Comparison of ENCODE assay signal across 23 cellular contexts in genomic region chr16:61730997-61731396, GRCh38.
"Had no signal": no experiment of that assay in that cellular context is flagged by ENCODE, and none has a peak within 500 bp of the region (broad histone marks: within the 10 kb centered on the region; RNA-seq: fewer than 3 reads in every experiment).

No MANE protein-coding gene starts in this region.

- H3K27ac ChIP-seq: foreskin keratinocyte, hepatocyte, neutrophil, psoas muscle, right lobe of liver, suprapubic skin, thyroid gland, upper lobe of left lung, uterus had no signal

- H3K27ac Mint-ChIP-seq: dendritic cell treated with granulocyte-macrophage colony-stimulating factor and Interleukin-4, amounts not matched to agents 40 ng/mL and 50 ng/mL, for 4 days; effector memory CD8-positive, alpha-beta T cell; naive B cell; nephron; stimulated activated effector memory CD8-positive, alpha-beta T cell treated with anti-CD3 and anti-CD28 coated beads, Interleukin-12 subunit alpha, Interleukin-12 subunit beta, amount 100 ng/mL, for 72 hours had no signal

- H3K9me3 ChIP-seq: neutrophil, psoas muscle, right lobe of liver, suprapubic skin, thyroid gland, upper lobe of left lung, uterus had no signal

- H2AFZ ChIP-seq: hepatocyte had no signal

- H3K4me2 ChIP-seq: hepatocyte had no signal

- H3K36me3 ChIP-seq: neutrophil, right lobe of liver, suprapubic skin, thyroid gland, upper lobe of left lung, uterus had no signal

- H3K79me2 ChIP-seq: hepatocyte had no signal

- ATAC-seq: effector memory CD8-positive, alpha-beta T cell; foreskin keratinocyte; left colon; left ventricle myocardium superior; psoas muscle; right lobe of liver; stimulated activated effector memory CD8-positive, alpha-beta T cell treated with anti-CD3 and anti-CD28 coated beads, Interleukin-12 subunit alpha, Interleukin-12 subunit beta, amount 100 ng/mL, for 72 hours; stimulated activated naive CD8-positive, alpha-beta T cell treated with anti-CD3 and anti-CD28 coated beads, Interleukin-15, Interleukin-2, amounts not matched to agents 100 U/mL and 50 U/mL, for 24 hours had no signal

- H3K4me3 Mint-ChIP-seq: dendritic cell treated with granulocyte-macrophage colony-stimulating factor and Interleukin-4, amounts not matched to agents 40 ng/mL and 50 ng/mL, for 4 days; effector memory CD8-positive, alpha-beta T cell; naive B cell; nephron; stimulated activated effector memory CD8-positive, alpha-beta T cell treated with anti-CD3 and anti-CD28 coated beads, Interleukin-12 subunit alpha, Interleukin-12 subunit beta, amount 100 ng/mL, for 72 hours had no signal

- DNase-seq: effector memory CD8-positive, alpha-beta T cell; foreskin keratinocyte; head of caudate nucleus; left colon; left ventricle myocardium superior; mesenchymal stem cell; naive B cell; psoas muscle; retina; right lobe of liver; stimulated activated CD4-positive, alpha-beta T cell treated with anti-CD3 and anti-CD28 coated beads, Interleukin-4, amount 100 ng/mL, for 1 hour; stimulated activated CD8-positive, alpha-beta memory T cell treated with anti-CD3 and anti-CD28 coated beads, Interleukin-4, amount 100 ng/mL, for 48 hours; stimulated activated naive CD8-positive, alpha-beta T cell treated with anti-CD3 and anti-CD28 coated beads, Interleukin-15, Interleukin-2, amounts not matched to agents 100 U/mL and 50 U/mL, for 24 hours; thyroid gland; upper lobe of left lung; uterus had no signal

- H3K27me3 ChIP-seq: foreskin keratinocyte, hepatocyte, neutrophil, right lobe of liver, suprapubic skin, thyroid gland, upper lobe of left lung, uterus had no signal

- H3K9me3 Mint-ChIP-seq: dendritic cell treated with granulocyte-macrophage colony-stimulating factor and Interleukin-4, amounts not matched to agents 40 ng/mL and 50 ng/mL, for 4 days had no signal

- H3K4me1 ChIP-seq: foreskin keratinocyte, psoas muscle, right lobe of liver, suprapubic skin, thyroid gland, upper lobe of left lung, uterus had no signal

- H3K36me3 Mint-ChIP-seq: naive B cell; stimulated activated effector memory CD8-positive, alpha-beta T cell treated with anti-CD3 and anti-CD28 coated beads, Interleukin-12 subunit alpha, Interleukin-12 subunit beta, amount 100 ng/mL, for 72 hours had no signal

- H3K4me1 Mint-ChIP-seq: naive B cell; nephron; stimulated activated effector memory CD8-positive, alpha-beta T cell treated with anti-CD3 and anti-CD28 coated beads, Interleukin-12 subunit alpha, Interleukin-12 subunit beta, amount 100 ng/mL, for 72 hours had no signal

- H3K4me3 ChIP-seq: hepatocyte, lung, psoas muscle, right lobe of liver, suprapubic skin, thyroid gland, upper lobe of left lung, uterus had no signal

- H3K27me3 Mint-ChIP-seq: dendritic cell treated with granulocyte-macrophage colony-stimulating factor and Interleukin-4, amounts not matched to agents 40 ng/mL and 50 ng/mL, for 4 days; effector memory CD8-positive, alpha-beta T cell; naive B cell had no signal
